In genomic region chr12:109097140-109097434, GRCh38 we compare ENCODE assay signal across 9 cellular contexts. TPM values are rescaled to one million over a fixed set of nuclear protein-coding genes. Genes with fewer than 3 reads are reported as not detected.
DNase-seq lines count a peak whose midpoint lies in the region; ATAC-seq, FAIRE-seq and TF ChIP-seq lines count a peak whose summit lies in the region.
"Had no signal": no experiment of that assay in that cellular context is flagged by ENCODE, and none has a peak within 500 bp of the region (broad histone marks: within the 10 kb centered on the region; RNA-seq: fewer than 3 reads in every experiment).

No MANE protein-coding gene starts in this region.

- FAIRE-seq in keratinocyte (lab: Jason Lieb, UNC): no peak
- FAIRE-seq: H54 had no signal

- peak overlapping the region; percentile 32 for H2AFZ ChIP-seq in keratinocyte (ENCODE audit: control insufficient read depth, low read length)

- H3K36me3 Mint-ChIP-seq in activated naive CD8-positive, alpha-beta T cell treated with anti-CD3 and anti-CD28 coated beads, Interleukin-2, amount 10 ng/mL, durations not matched to agents 7 days and 5 days: peaks cover 22% of the 10 kb centered on the region

- peaks cover 15% of the 10 kb centered on the region for H3K4me1 ChIP-seq in HAP-1
- peaks cover 16% of the 10 kb centered on the region for H3K4me1 ChIP-seq in keratinocyte (ENCODE audit: control insufficient read depth, extremely low read depth, insufficient read depth, low read length)

- in situ Hi-C loops in HAP-1 (cut with MboI; ENCODE audit: low sequenced_read_pairs): loop anchor here (10.0 kb wide), 2 partner anchors 292 to 532 kb away; partner anchors contain the start of genes ISCU and SART3

- peaks cover 29% of the 10 kb centered on the region for H3K4me1 Mint-ChIP-seq in activated naive CD8-positive, alpha-beta T cell treated with anti-CD3 and anti-CD28 coated beads, Interleukin-2, amount 10 ng/mL, durations not matched to agents 7 days and 5 days

- DNase-seq in AG04449 (ENCODE audit: low read depth, low spot score): no peak
- no peak for DNase-seq in HAP-1 (ENCODE audit: low spot score in 2 of 2)
- no peak for DNase-seq in activated naive CD8-positive, alpha-beta T cell treated with anti-CD3 and anti-CD28 coated beads, Interleukin-2, amount 10 ng/mL, durations not matched to agents 7 days and 5 days
- DNase-seq in keratinocyte (ENCODE audit: low read depth, low spot score): no peak
- DNase-seq in NCI-H2227 treated with DMSO at 0.1 percent for 48 hours (lab: John Stamatoyannopoulos, UW): no peak
- no peak for DNase-seq in NCI-H345 treated with DMSO at 0.1 percent for 48 hours (lab: John Stamatoyannopoulos, UW; ENCODE audit: unreplicated experiment)
- DNase-seq in caudate nucleus (lab: John Stamatoyannopoulos, UW): no peak
- no peak for DNase-seq in anterior cingulate cortex (lab: John Stamatoyannopoulos, UW)

- POLR2A ChIA-PET in AG04449 (lab: Yijun Ruan, JAX): no interaction called here
- POLR2A ChIA-PET in activated naive CD8-positive, alpha-beta T cell treated with anti-CD3 and anti-CD28 coated beads, Interleukin-2, amount 10 ng/mL, durations not matched to agents 7 days and 5 days (lab: Charles Lee): no interaction called here

- H3K36me3 ChIP-seq in HAP-1 (replicated peaks): peaks cover 42% of the 10 kb centered on the region
- peaks cover 6% of the 10 kb centered on the region in 2 experiments for H3K36me3 ChIP-seq in keratinocyte (ENCODE audit: control insufficient read depth in 2 of 2, extremely low read depth in 1 of 2, insufficient read depth in 2 of 2, low read length in 2 of 2)

- H3K27me3 ChIP-seq in HAP-1 (ENCODE audit: low read depth): no peaks in the 10 kb centered on the region
- H3K27me3 ChIP-seq in keratinocyte (ENCODE audit: control insufficient read depth, extremely low read depth, insufficient read depth, low read length): no peaks in the 10 kb centered on the region

- H3K27ac Mint-ChIP-seq in activated naive CD8-positive, alpha-beta T cell treated with anti-CD3 and anti-CD28 coated beads, Interleukin-2, amount 10 ng/mL, durations not matched to agents 7 days and 5 days: no peak overlapping the region

- H3K4me3 Mint-ChIP-seq in activated naive CD8-positive, alpha-beta T cell treated with anti-CD3 and anti-CD28 coated beads, Interleukin-2, amount 10 ng/mL, durations not matched to agents 7 days and 5 days: peak overlapping the region; percentile 92

- H3K9me3 Mint-ChIP-seq in activated naive CD8-positive, alpha-beta T cell treated with anti-CD3 and anti-CD28 coated beads, Interleukin-2, amount 10 ng/mL, durations not matched to agents 7 days and 5 days: no peaks in the 10 kb centered on the region

- TF ChIP-seq CTCF in AG04449 (IDR thresholded peaks at IDR 0.05; ENCODE audit: insufficient read depth, low read length, missing control alignments): no peak
- TF ChIP-seq CTCF in keratinocyte (optimal IDR thresholded peaks at IDR 0.05 in 1 of 3, IDR thresholded peaks at IDR 0.05 in 1 of 3, conservative IDR thresholded peaks at IDR 0.05 in 1 of 3; ENCODE audit: extremely low read depth in 1 of 3, insufficient read depth in 2 of 3, low read length in 3 of 3): no peak

- peaks cover 1% of the 10 kb centered on the region for H3K27me3 Mint-ChIP-seq in activated naive CD8-positive, alpha-beta T cell treated with anti-CD3 and anti-CD28 coated beads, Interleukin-2, amount 10 ng/mL, durations not matched to agents 7 days and 5 days

- H3K9me1 ChIP-seq in keratinocyte (ENCODE audit: control insufficient read depth, extremely low read depth, insufficient read depth, low read length): no peaks in the 10 kb centered on the region

- dilution Hi-C loops in keratinocyte (cut with MboI; ENCODE audit: extremely low pct_ligation_motif_present, low sequenced_read_pairs): no loop called here

- H3K27ac ChIP-seq in keratinocyte (ENCODE audit: control insufficient read depth, insufficient read depth, low read length) (no peak overlapping the region), caudate nucleus (ENCODE audit: low read depth, low read length) (no peak overlapping the region)

- H3K9me3 ChIP-seq in HAP-1 (no peaks in the 10 kb centered on the region), keratinocyte (ENCODE audit: control insufficient read depth, low read depth, low read length) (no peaks in the 10 kb centered on the region)

- no peak for ATAC-seq in activated naive CD8-positive, alpha-beta T cell treated with anti-CD3 and anti-CD28 coated beads, Interleukin-2, amount 10 ng/mL, durations not matched to agents 7 days and 5 days (ENCODE audit: low read depth)

- H3K4me2 ChIP-seq in keratinocyte (ENCODE audit: control insufficient read depth, extremely low read depth, insufficient read depth, low read depth, low read length): peak overlapping the region; percentile 54

- H4K20me1 ChIP-seq in keratinocyte (ENCODE audit: control insufficient read depth, extremely low read depth, insufficient read depth, low read length): no peaks in the 10 kb centered on the region

- H3K4me3 ChIP-seq in AG04449 (ENCODE audit: low read depth, low read length) (peak overlapping the region; percentile 63), HAP-1 (peak overlapping the region; percentile 85), keratinocyte (ENCODE audit: control insufficient read depth in 2 of 3, extremely low read depth in 1 of 3, insufficient read depth in 2 of 3, low read depth in 1 of 3, low read length in 3 of 3) (peak overlapping the region; percentile 23 to 77 (median 72))

- H3K79me2 ChIP-seq in keratinocyte (ENCODE audit: control insufficient read depth, insufficient read depth, low read length): peaks cover 12% of the 10 kb centered on the region

- CTCF ChIA-PET in AG04449 (lab: Yijun Ruan, JAX): interaction anchor here (2.0 kb wide), 1 partner anchor 534 kb away, joined by 5 read pairs; the partner anchor contains the start of gene ISCU

- no peak overlapping the region for H3K9ac ChIP-seq in keratinocyte (ENCODE audit: control insufficient read depth, extremely low read depth, insufficient read depth, low read length)

RNA-seq across cellular contexts. Expression of gene UNG, which starts 0.3 kb away (rescaled TPM):
- total RNA-seq in activated naive CD8-positive, alpha-beta T cell treated with anti-CD3 and anti-CD28 coated beads, Interleukin-2, amount 10 ng/mL, durations not matched to agents 7 days and 5 days: 10 to 100 TPM; 47.4 to 54.7 TPM
- polyA plus RNA-seq in keratinocyte: 17.9 to 35.1 TPM (median 26.3 TPM) in 3 replicates
- 15.4 TPM for polyA plus RNA-seq in keratinocyte (2011; ENCODE audit: low read depth)
- 21.4 and 24.3 TPM in 2 replicates for polyA plus RNA-seq in keratinocyte (2011; cell fraction: cytosol; rRNA removed)
- 19.5 and 20.1 TPM in 2 replicates for polyA plus RNA-seq in keratinocyte (2011; cell fraction: nucleus; rRNA removed)
- polyA plus RNA-seq in keratinocyte (2012; ENCODE audit: low replicate concordance): 17.2 and 27.4 TPM in 2 replicates
- 8.0 to 11.4 TPM (median 8.9 TPM) in 3 replicates for polyA minus RNA-seq in keratinocyte
- 5.8 TPM for polyA minus RNA-seq in keratinocyte (2011; cell fraction: cytosol; rRNA and poly(A)+ RNA removed)
- polyA minus RNA-seq in keratinocyte (2011; cell fraction: nucleus; rRNA and poly(A)+ RNA removed): 5.4 and 7.9 TPM in 2 replicates

RNA-seq across cellular contexts. Expression of gene ALKBH2, which starts 3.8 kb away (rescaled TPM):
- 10 to 100 TPM; 13.0 to 15.2 TPM for total RNA-seq in activated naive CD8-positive, alpha-beta T cell treated with anti-CD3 and anti-CD28 coated beads, Interleukin-2, amount 10 ng/mL, durations not matched to agents 7 days and 5 days
- 18.3 to 31.0 TPM (median 25.2 TPM) in 3 replicates for polyA plus RNA-seq in keratinocyte
- polyA plus RNA-seq in keratinocyte (2011; ENCODE audit: low read depth): 29.8 TPM
- polyA plus RNA-seq in keratinocyte (2011; cell fraction: cytosol; rRNA removed): 16.1 and 19.7 TPM in 2 replicates
- 30.6 and 32.1 TPM in 2 replicates for polyA plus RNA-seq in keratinocyte (2011; cell fraction: nucleus; rRNA removed)
- 23.7 and 28.9 TPM in 2 replicates for polyA plus RNA-seq in keratinocyte (2012; ENCODE audit: low replicate concordance)
- polyA minus RNA-seq in keratinocyte: 6.6 to 17.8 TPM (median 7.8 TPM) in 3 replicates
- polyA minus RNA-seq in keratinocyte (2011; cell fraction: cytosol; rRNA and poly(A)+ RNA removed): 9.2 TPM
- 6.9 and 8.6 TPM in 2 replicates for polyA minus RNA-seq in keratinocyte (2011; cell fraction: nucleus; rRNA and poly(A)+ RNA removed)

RNA-seq across cellular contexts. Expression of gene ACACB, which starts 19.3 kb away (rescaled TPM):
- total RNA-seq in activated naive CD8-positive, alpha-beta T cell treated with anti-CD3 and anti-CD28 coated beads, Interleukin-2, amount 10 ng/mL, durations not matched to agents 7 days and 5 days: 10 to 100 TPM; 21.4 to 23.2 TPM
- polyA plus RNA-seq in keratinocyte: 0.54 to 2.1 TPM (median 1.3 TPM) in 3 replicates
- polyA plus RNA-seq in keratinocyte (2011; ENCODE audit: low read depth): 0.74 TPM
- 0.27 and 0.47 TPM in 2 replicates for polyA plus RNA-seq in keratinocyte (2011; cell fraction: cytosol; rRNA removed)
- 1.5 and 2.3 TPM in 2 replicates for polyA plus RNA-seq in keratinocyte (2011; cell fraction: nucleus; rRNA removed)
- 0.54 and 1.3 TPM in 2 replicates for polyA plus RNA-seq in keratinocyte (2012; ENCODE audit: low replicate concordance)
- 1.8 to 3.5 TPM (median 2.0 TPM) in 3 replicates for polyA minus RNA-seq in keratinocyte
- polyA minus RNA-seq in keratinocyte (2011; cell fraction: cytosol; rRNA and poly(A)+ RNA removed): 0.77 TPM
- polyA minus RNA-seq in keratinocyte (2011; cell fraction: nucleus; rRNA and poly(A)+ RNA removed): 3.7 and 4.0 TPM in 2 replicates

RNA-seq across cellular contexts. Expression of gene USP30, which starts 44.7 kb away (rescaled TPM):
- 10 to 100 TPM in 1 of 2 experiments, 1 to 10 TPM in 1; 9.9 to 10.2 TPM for total RNA-seq in activated naive CD8-positive, alpha-beta T cell treated with anti-CD3 and anti-CD28 coated beads, Interleukin-2, amount 10 ng/mL, durations not matched to agents 7 days and 5 days
- 8.4 to 11.3 TPM (median 10.0 TPM) in 3 replicates for polyA plus RNA-seq in keratinocyte
- polyA plus RNA-seq in keratinocyte (2011; ENCODE audit: low read depth): 2.9 TPM
- 4.7 and 9.5 TPM in 2 replicates for polyA plus RNA-seq in keratinocyte (2011; cell fraction: cytosol; rRNA removed)
- 14.9 and 20.0 TPM in 2 replicates for polyA plus RNA-seq in keratinocyte (2011; cell fraction: nucleus; rRNA removed)
- 3.4 and 6.1 TPM in 2 replicates for polyA plus RNA-seq in keratinocyte (2012; ENCODE audit: low replicate concordance)
- polyA minus RNA-seq in keratinocyte: 4.9 to 19.3 TPM (median 17.0 TPM) in 3 replicates
- polyA minus RNA-seq in keratinocyte (2011; cell fraction: cytosol; rRNA and poly(A)+ RNA removed): 13.0 TPM
- polyA minus RNA-seq in keratinocyte (2011; cell fraction: nucleus; rRNA and poly(A)+ RNA removed): 5.7 and 12.1 TPM in 2 replicates
